Comparison of ENCODE assay signal across 25 cellular contexts in the genomic region with DNA sequence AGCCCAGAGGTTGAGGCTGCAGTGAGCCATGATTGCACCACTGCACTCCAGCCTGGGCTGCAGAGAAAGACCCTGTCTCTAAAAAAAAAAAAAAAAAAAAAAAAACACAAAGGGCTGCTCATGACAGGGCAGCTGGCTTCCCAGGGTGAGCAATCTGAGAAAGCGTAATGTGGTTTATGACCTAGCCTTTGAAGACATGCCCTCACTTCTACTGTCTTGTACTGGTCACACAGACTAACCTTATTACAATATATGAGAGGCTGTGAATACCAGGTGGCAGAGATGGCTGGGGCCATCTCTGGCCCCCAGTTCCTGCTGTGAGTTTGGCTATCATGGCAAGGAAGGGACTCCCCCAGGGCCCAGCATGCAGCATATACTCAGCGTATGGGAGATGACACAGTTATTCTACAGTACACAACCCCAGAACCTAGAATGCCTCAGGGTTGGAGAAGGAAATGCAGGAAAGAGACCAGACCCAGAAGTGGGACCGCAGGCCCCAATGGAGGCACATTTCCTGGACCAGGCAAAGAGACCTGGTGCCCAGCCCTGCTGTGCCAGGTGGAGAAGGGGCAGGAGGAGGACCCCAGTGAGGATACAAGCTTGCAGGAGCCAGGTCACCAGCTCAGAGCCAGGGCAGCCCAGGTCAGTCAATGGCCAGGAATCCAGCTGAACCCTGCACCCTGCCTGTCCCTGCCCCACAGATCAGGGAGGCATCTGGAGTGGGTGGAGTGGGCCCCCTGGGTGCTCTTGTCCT. TPM values are rescaled to one million over a fixed set of nuclear protein-coding genes. Genes with fewer than 3 reads are reported as not detected.
DNase-seq lines count a peak whose midpoint lies in the region; ATAC-seq and TF ChIP-seq lines count a peak whose summit lies in the region.
"Had no signal": no experiment of that assay in that cellular context is flagged by ENCODE, and none has a peak within 500 bp of the region (broad histone marks: within the 10 kb centered on the region; RNA-seq: fewer than 3 reads in every experiment).

No MANE protein-coding gene starts in this region.

- no peak for TF ChIP-seq EP300 in esophagus muscularis mucosa (IDR thresholded peaks at IDR 0.05)

- WGBS in esophagus muscularis mucosa = 98% methylated on average over 3 of the region's 3 CpGs

- H3K27ac ChIP-seq in OCI-LY7 (ENCODE audit: low read depth, low read length, poor library complexity, severe bottlenecking) (peak overlapping the region; percentile 99), upper lobe of right lung (no peak overlapping the region), colonic mucosa (no peak overlapping the region), esophagus muscularis mucosa (replicated peaks in 1 of 4) (no peak overlapping the region)
- H3K27ac ChIP-seq: gastroesophageal sphincter, neutrophil, psoas muscle had no signal

- H3K79me2 ChIP-seq in OCI-LY7 (ENCODE audit: insufficient read depth, low read depth, low read length) = no peaks in the 10 kb centered on the region

- no peak overlapping the region for H3K4me3 ChIP-seq in OCI-LY7 (ENCODE audit: low read depth, low read length, poor library complexity, severe bottlenecking)
- H3K4me3 ChIP-seq in upper lobe of right lung = no peak overlapping the region
- H3K4me3 ChIP-seq in colonic mucosa = no peak overlapping the region
- H3K4me3 ChIP-seq in esophagus muscularis mucosa = no peak overlapping the region
- H3K4me3 ChIP-seq: gastroesophageal sphincter, GM23338, K562, lung, psoas muscle, smooth muscle cell had no signal

- peak overlapping the region; percentile 84 for H3K4me2 ChIP-seq in OCI-LY7 (ENCODE audit: low read length)
- H3K4me2 ChIP-seq: GM23338, smooth muscle cell had no signal

- H2AFZ ChIP-seq in OCI-LY7 (ENCODE audit: low read length) = peak overlapping the region; percentile 24; the same call in 1 of the 2 replicates
- H2AFZ ChIP-seq: GM23338 had no signal

- TF ChIP-seq POLR2A in esophagus muscularis mucosa (IDR thresholded peaks at IDR 0.05; ENCODE audit: low read depth) = no peak

- H4K20me1 ChIP-seq in OCI-LY7 (ENCODE audit: insufficient read depth, low read length) = no peaks in the 10 kb centered on the region

- H3K9me3 ChIP-seq in OCI-LY7 (ENCODE audit: low read length) = peaks cover 9% of the 10 kb centered on the region
- no peaks in the 10 kb centered on the region for H3K9me3 ChIP-seq in upper lobe of right lung
- no peaks in the 10 kb centered on the region for H3K9me3 ChIP-seq in colonic mucosa
- peaks cover 0 to 17% (median 11%) of the 10 kb centered on the region in 4 donors for H3K9me3 ChIP-seq in esophagus muscularis mucosa

- no peaks in the 10 kb centered on the region for H3K9me2 ChIP-seq in OCI-LY7 (ENCODE audit: insufficient read depth, low read length)

- H3K4me1 ChIP-seq in OCI-LY7 (ENCODE audit: insufficient read depth, low read length, poor library complexity, severe bottlenecking) (peaks cover 70% of the 10 kb centered on the region), upper lobe of right lung (no peaks in the 10 kb centered on the region), colonic mucosa (no peaks in the 10 kb centered on the region), esophagus muscularis mucosa (no peaks in the 10 kb centered on the region)
- H3K4me1 ChIP-seq: gastroesophageal sphincter, psoas muscle had no signal

- H3K27me3 ChIP-seq in upper lobe of right lung (no peaks in the 10 kb centered on the region), colonic mucosa (no peaks in the 10 kb centered on the region), esophagus muscularis mucosa (peaks cover 0 to 12% (median 0%) of the 10 kb centered on the region in 4 donors)

- POLR2A ChIA-PET in OCI-LY7 (lab: Charles Lee) = interaction anchor here (1.1 to 1.5 kb wide), 2 partner anchors 10 to 35 kb away, joined by 3 to 8 read pairs; no protein-coding TSS in a partner anchor

- intact Hi-C loops in OCI-LY7 (cut with micrococcal nuclease; ENCODE audit: unreplicated experiment) (loop anchor here (5.0 to 10.0 kb wide), 3 partner anchors 39 to 209 kb away; no protein-coding TSS in a partner anchor), upper lobe of right lung (cut with DNase I) (no loop called here), colonic mucosa (cut with DNase I) (no loop called here), esophagus muscularis mucosa (cut with DNase I) (no loop called here)

- TF ChIP-seq CTCF in OCI-LY7 (conservative IDR thresholded peaks at IDR 0.05; ENCODE audit: low read length) (no peak), upper lobe of right lung (IDR thresholded peaks at IDR 0.05) (no peak), colonic mucosa (IDR thresholded peaks at IDR 0.05) (no peak), esophagus muscularis mucosa (IDR thresholded peaks at IDR 0.05) (no peak)

- peaks cover 9% of the 10 kb centered on the region; the same call in 1 of the 2 replicates for H3K36me3 ChIP-seq in OCI-LY7 (ENCODE audit: insufficient read depth, low read length)
- no peaks in the 10 kb centered on the region for H3K36me3 ChIP-seq in upper lobe of right lung
- H3K36me3 ChIP-seq in colonic mucosa = no peaks in the 10 kb centered on the region
- H3K36me3 ChIP-seq in esophagus muscularis mucosa = no peaks in the 10 kb centered on the region
- H3K36me3 ChIP-seq: gastroesophageal sphincter, neutrophil had no signal

- peak; percentile 23 for ATAC-seq in GM21447 (IDR thresholded peaks at IDR 0.05; ENCODE audit: unreplicated experiment)
- peak; percentile 35 for ATAC-seq in HG03196 (IDR thresholded peaks at IDR 0.05; ENCODE audit: unreplicated experiment)
- ATAC-seq in upper lobe of right lung = no peak
- ATAC-seq: esophagus mucosa; gastroesophageal sphincter; GM23338; K562; psoas muscle; stimulated activated naive CD8-positive, alpha-beta T cell treated with anti-CD3 and anti-CD28 coated beads, Interleukin-15, amount 100 ng/mL, for 72 hours had no signal

- H3K9ac ChIP-seq in colonic mucosa (ENCODE audit: low read depth in 2 of 2, low read length in 2 of 2) = no peak overlapping the region

- peak; percentile 49 for DNase-seq in OCI-LY7 (ENCODE audit: low spot score)
- DNase-seq in upper lobe of right lung = peak; percentile 46
- DNase-seq in GM19238 (ENCODE audit: insufficient read length, low spot score) = no peak
- DNase-seq in NCI-H446 (lab: John Stamatoyannopoulos, UW) = no peak
- DNase-seq in colonic mucosa = no peak
- no peak for DNase-seq in esophagus muscularis mucosa (ENCODE audit: extremely low spot score)
- DNase-seq: activated CD4-positive, alpha-beta T cell treated with anti-CD3 and anti-CD28 coated beads for 1 hour; DMS79 treated with DMSO at 0.1 percent for 48 hours; effector CD4-positive, alpha-beta T cell; NCI-H187; NCI-H226; psoas muscle; stimulated activated CD4-positive, alpha-beta T cell treated with anti-CD3 and anti-CD28 coated beads, Interleukin-4, amount 100 ng/mL, for 1 hour; stimulated activated naive CD8-positive, alpha-beta T cell treated with anti-CD3 and anti-CD28 coated beads, Interleukin-15, amount 100 ng/mL, for 72 hours; T1000; trophoblast cell had no signal

- BruUV-seq in OCI-LY7 (replicated peaks; lab: Mats Ljungman, UMichigan) = no TSS peak

- CTCF ChIA-PET in OCI-LY7 (lab: Charles Lee; ENCODE audit: unreplicated experiment) = interaction anchor here (0.6 to 1.0 kb wide), 3 partner anchors 56 to 393 kb away, joined by 3 to 5 read pairs (median 3); no protein-coding TSS in a partner anchor

RNA-seq across cellular contexts. Expression of gene NPTX2, which starts 26.3 kb away (rescaled TPM):
- not detected in 2 replicates for total RNA-seq in OCI-LY7 (2014; rRNA removed; shearing (Covaris generic))
- total RNA-seq in OCI-LY7 (2022) (not detected in 2 replicates), upper lobe of right lung (2.1 TPM), colonic mucosa (1 to 10 TPM in 1 of 2 donors, under 1 TPM in 1; 0.89 to 1.6 TPM), esophagus muscularis mucosa (10 to 100 TPM; 22.4 to 52.5 (median 30.1) TPM)

Comparison
In these comparisons a context has a peak if more than half of its experiments do, and no peak if none do; other contexts are left out.
1. DNase-seq: peak in OCI-LY7 (single experiment) and upper lobe of right lung (single experiment); none in GM19238 (single experiment), NCI-H446 (0 of 2), colonic mucosa (single experiment) and esophagus muscularis mucosa (single experiment).